8 cellular contexts compared by ENCODE assay signal in genomic region chr1:195903203-195903602, GRCh38.
"Had no signal": no experiment of that assay in that cellular context is flagged by ENCODE, and none has a peak within 500 bp of the region (broad histone marks: within the 10 kb centered on the region; RNA-seq: fewer than 3 reads in every experiment).

No MANE protein-coding gene starts in this region.

- ATAC-seq: HCT116, HepG2 had no signal

- H3K4me1 ChIP-seq: HAP-1 had no signal

- H3K36me3 ChIP-seq: HAP-1 had no signal

- H3K9me3 ChIP-seq: HAP-1 had no signal

- DNase-seq: GM23248, H7, HFFc6, KG1 had no signal

- FAIRE-seq: HepG2 had no signal

- H3K4me3 ChIP-seq: GM23248, HAP-1 had no signal

- H2AFZ ChIP-seq: GM23248 had no signal

- H3K27ac ChIP-seq: GM23248, HL-60 had no signal

- H3K9ac ChIP-seq: GM23248 had no signal
